In the genomic region with DNA sequence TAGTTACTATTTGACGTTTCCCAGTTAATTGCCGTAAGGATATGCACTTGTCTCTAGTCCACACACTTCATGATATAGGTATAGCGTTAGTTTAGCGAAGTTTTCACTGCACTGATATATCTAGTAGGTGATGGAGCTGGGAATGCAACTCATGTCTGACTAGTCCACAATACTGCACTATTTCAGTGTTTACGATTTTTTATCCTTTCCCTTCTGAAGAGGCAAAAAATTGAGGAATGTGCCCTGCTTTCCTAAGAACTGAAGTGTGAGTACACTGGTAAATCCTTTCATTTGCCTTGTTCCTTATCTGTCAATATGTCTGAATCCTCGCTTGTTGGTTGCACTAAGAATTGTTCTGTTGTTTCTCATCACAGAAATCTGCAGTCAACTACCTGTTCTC, we compare ENCODE assay signal across 8 cellular contexts. TPM values are rescaled to one million over a fixed set of nuclear protein-coding genes. Genes with fewer than 3 reads are reported as not detected.
DNase-seq lines count a peak whose midpoint lies in the region; ATAC-seq, FAIRE-seq and TF ChIP-seq lines count a peak whose summit lies in the region.

No MANE protein-coding gene starts in this region.

- H3K9ac ChIP-seq in DND-41 (ENCODE audit: low read depth, low read length) (peak overlapping the region; percentile 69), PC-3 (ENCODE audit: low read length) (peak overlapping the region; percentile 100)

- BruUV-seq in PC-3 (replicated peaks; lab: Mats Ljungman, UMichigan), result no TSS peak

- H3K4me2 ChIP-seq in DND-41 (ENCODE audit: insufficient read depth, low read length) (peak overlapping the region; percentile 79), PC-3 (ENCODE audit: low read length) (peak overlapping the region; percentile 91)

- no peak for DNase-seq in DND-41
- no peak for DNase-seq in PC-3
- DNase-seq in epithelial cell of prostate (ENCODE audit: low read depth, low spot score), result no peak
- no peak for DNase-seq in pancreas
- DNase-seq in 8988T, result no peak
- no peak for DNase-seq in ureter (ENCODE audit: low spot score)
- no peak for DNase-seq in stimulated activated CD4-positive, alpha-beta T cell treated with anti-CD3 and anti-CD28 coated beads, Interleukin-1b, Interleukin-23, amount 100 ng/mL, for 48 hours
- no peak for DNase-seq in NCI-H446 treated with DMSO at 0.1 percent for 48 hours (lab: John Stamatoyannopoulos, UW)

- H3F3A ChIP-seq in PC-3 (ENCODE audit: low read length, unreplicated experiment), result no peaks in the 10 kb centered on the region

- ATAC-seq in DND-41 (ENCODE audit: insufficient read depth, low read depth) (no peak), PC-3 (no peak), pancreas (no peak)

- H2AFZ ChIP-seq in DND-41 (ENCODE audit: low read depth, low read length), result no peak overlapping the region
- no peak overlapping the region for H2AFZ ChIP-seq in PC-3 (ENCODE audit: low read length)

- H3K9me3 ChIP-seq in DND-41 (ENCODE audit: insufficient read depth, low read length, severe bottlenecking) (no peaks in the 10 kb centered on the region), PC-3 (ENCODE audit: low read length) (no peaks in the 10 kb centered on the region), pancreas (no peaks in the 10 kb centered on the region)

- H3K79me2 ChIP-seq in DND-41 (ENCODE audit: insufficient read depth, low read length), result peaks cover 25% of the 10 kb centered on the region
- peaks cover 33% of the 10 kb centered on the region for H3K79me2 ChIP-seq in PC-3 (ENCODE audit: low read length)

- POLR2A ChIA-PET in PC-3 (lab: Charles Lee; ENCODE audit: unreplicated experiment), result no interaction called here

- H3K4me3 ChIP-seq in DND-41 (ENCODE audit: low read depth in 1 of 2, low read length in 2 of 2), result peak overlapping the region; percentile 54 to 70; a peak in 3 of 4 replicates
- peak overlapping the region; percentile 95 for H3K4me3 ChIP-seq in PC-3 (ENCODE audit: low read length)
- H3K4me3 ChIP-seq in pancreas, result peak overlapping the region; percentile 16 to 49 (median 36)

- H3K4me1 ChIP-seq in DND-41 (ENCODE audit: insufficient read depth, low read length), result peaks cover 31% of the 10 kb centered on the region
- H3K4me1 ChIP-seq in PC-3 (ENCODE audit: insufficient read depth, low read length), result peaks cover 22% of the 10 kb centered on the region
- H3K4me1 ChIP-seq in pancreas, result no peaks in the 10 kb centered on the region

- no peak for TF ChIP-seq CTCF in DND-41 (IDR thresholded peaks at IDR 0.05; ENCODE audit: borderline replicate concordance, extremely low read depth, low read length, poor library complexity, severe bottlenecking)
- no peak for TF ChIP-seq CTCF in PC-3 (conservative IDR thresholded peaks at IDR 0.05; ENCODE audit: low read depth, low read length)
- no peak for TF ChIP-seq CTCF in pancreas (IDR thresholded peaks at IDR 0.05)

- no peaks in the 10 kb centered on the region for H3K9me2 ChIP-seq in PC-3 (replicated peaks; ENCODE audit: low read length)

- CTCF ChIA-PET in PC-3 (lab: Charles Lee), result no interaction called here

- H3K36me3 ChIP-seq in DND-41 (ENCODE audit: insufficient read depth, low read length), result peaks cover 39% of the 10 kb centered on the region
- peaks cover 35% of the 10 kb centered on the region for H3K36me3 ChIP-seq in PC-3 (ENCODE audit: low read depth, low read length)
- no peaks in the 10 kb centered on the region for H3K36me3 ChIP-seq in pancreas

- H3K27me3 ChIP-seq in DND-41 (ENCODE audit: insufficient read depth, low read length, poor library complexity) (no peaks in the 10 kb centered on the region), PC-3 (ENCODE audit: low read length) (no peaks in the 10 kb centered on the region), pancreas (no peaks in the 10 kb centered on the region)

- 29 to 44% methylated on average over 6 of the region's 6 CpGs for WGBS in pancreas, 2 donors

- H3K27ac ChIP-seq in DND-41 (ENCODE audit: low read length) (peak overlapping the region; percentile 69), PC-3 (ENCODE audit: low read length) (peak overlapping the region; percentile 69), epithelial cell of prostate (peak overlapping the region; percentile 77), pancreas (peak overlapping the region in 1 of 4 donors; percentile 50)

- FAIRE-seq in pancreas (lab: Jason Lieb, UNC), result no peak

- intact Hi-C loops in PC-3 (cut with micrococcal nuclease), result loop anchor here (2.0 kb wide), 1 partner anchor 43 kb away; the partner anchor contains the start of gene TIMM8A
- intact Hi-C loops in pancreas (cut with DNase I), result no loop called here

- H4K20me1 ChIP-seq in DND-41 (ENCODE audit: insufficient read depth, low read length) (no peaks in the 10 kb centered on the region; the same call in 1 of the 2 replicates), PC-3 (ENCODE audit: low read length) (peaks cover 17% of the 10 kb centered on the region; the same call in 1 of the 2 replicates)

RNA-seq across cellular contexts. Expression of gene RPL36A, which starts 1.0 kb away (rescaled TPM):
- total RNA-seq in PC-3 (2014; rRNA removed), result 914 and 1,023 TPM in 2 replicates
- total RNA-seq in pancreas, result 100 to 1,000 TPM in 4 of 6 donors, 10 to 100 TPM in 2; 78.4 to 258 (median 115) TPM
- 1,000 to 10,000 TPM; 1,169 to 1,515 TPM for polyA plus RNA-seq in pancreas
- total RNA-seq in ureter, result 427 TPM

RNA-seq across cellular contexts. Expression of gene BTK, which starts 5.8 kb away (rescaled TPM):
- total RNA-seq in PC-3 (2014; rRNA removed), result not detected in 2 replicates
- 1 to 10 TPM in 3 of 6 donors, under 1 TPM in 3; 0.43 to 5.6 (median 0.97) TPM for total RNA-seq in pancreas
- polyA plus RNA-seq in pancreas, result 1 to 10 TPM in 1 of 2 donors, under 1 TPM in 1; 0.53 to 1.7 TPM
- total RNA-seq in ureter, result 7.9 TPM

RNA-seq across cellular contexts. Expression of gene GLA, which starts 15.9 kb away (rescaled TPM):
- total RNA-seq in PC-3 (2014; rRNA removed) (41.9 and 54.8 TPM in 2 replicates), pancreas (10 to 100 TPM in 1 of 6 donors, 1 to 10 TPM in 5; 5.1 to 12.8 (median 7.3) TPM), ureter (13.7 TPM)
- polyA plus RNA-seq in pancreas, result 10 to 100 TPM; 11.2 to 20.5 TPM

RNA-seq across cellular contexts. Expression of gene HNRNPH2, which starts 16.2 kb away (rescaled TPM):
- 54.8 TPM in 2 replicates for total RNA-seq in PC-3 (2014; rRNA removed)
- total RNA-seq in pancreas, result 10 to 100 TPM; 15.0 to 32.8 (median 23.3) TPM
- polyA plus RNA-seq in pancreas, result 10 to 100 TPM; 16.2 to 42.5 TPM
- total RNA-seq in ureter, result 64.0 TPM

RNA-seq across cellular contexts. Expression of gene TIMM8A, which starts 43.3 kb away (rescaled TPM):
- total RNA-seq in PC-3 (2014; rRNA removed) (5.0 and 7.8 TPM in 2 replicates), pancreas (1 to 10 TPM; 2.7 to 6.5 (median 5.7) TPM), ureter (16.7 TPM)
- 1 to 10 TPM; 2.0 to 3.2 TPM for polyA plus RNA-seq in pancreas

Comparison
In these comparisons a context has a peak if more than half of its experiments do, and no peak if none do; other contexts are left out.
1. H3K4me3 ChIP-seq: peak in every context shown above with its lines; median percentile 95 in PC-3; 62 in DND-41; 36 in pancreas.